In genomic region chr17:80071116-80071980, GRCh38 we compare ENCODE assay signal across 10 cellular contexts. TPM values are rescaled to one million over a fixed set of nuclear protein-coding genes. Genes with fewer than 3 reads are reported as not detected.
DNase-seq lines count a peak whose midpoint lies in the region; ATAC-seq and TF ChIP-seq lines count a peak whose summit lies in the region.
"Had no signal": no experiment of that assay in that cellular context is flagged by ENCODE, and none has a peak within 500 bp of the region (broad histone marks: within the 10 kb centered on the region; RNA-seq: fewer than 3 reads in every experiment).

No MANE protein-coding gene starts in this region.

- H3K27ac Mint-ChIP-seq in nephron progenitor cell (peak overlapping the region; percentile 20), T-cell (no peak overlapping the region)

- H3K9me2 ChIP-seq in PC-3 (replicated peaks; ENCODE audit: low read length) = no peaks in the 10 kb centered on the region

- H3K79me2 ChIP-seq in PC-3 (ENCODE audit: low read length) = no peaks in the 10 kb centered on the region
- H3K79me2 ChIP-seq in mesendoderm (ENCODE audit: control insufficient read depth, insufficient read depth, low read length) = no peaks in the 10 kb centered on the region

- H3K27me3 ChIP-seq in PC-3 (ENCODE audit: low read length) = no peaks in the 10 kb centered on the region
- no peaks in the 10 kb centered on the region for H3K27me3 ChIP-seq in mesendoderm (ENCODE audit: insufficient read depth, low read length, poor library complexity)

- H3K79me1 ChIP-seq in mesendoderm (ENCODE audit: low read length) = no peaks in the 10 kb centered on the region

- peak overlapping the region; percentile 78 for H2AFZ ChIP-seq in PC-3 (ENCODE audit: low read length)

- H2BK120ac ChIP-seq in mesendoderm (ENCODE audit: low read depth, low read length) = no peak overlapping the region

- H2AK5ac ChIP-seq in mesendoderm (ENCODE audit: low read length) = no peak overlapping the region

- H3K4me2 ChIP-seq in PC-3 (ENCODE audit: low read length) (peak overlapping the region; percentile 56), mesendoderm (ENCODE audit: low read length) (no peak overlapping the region)

- 0 out of 2 replicates have a peak overlapping the region, but pooled peaks have one; percentile 2 for H3K9ac ChIP-seq in PC-3 (ENCODE audit: low read length)
- H3K9ac ChIP-seq in mesendoderm (ENCODE audit: low read length) = no peak overlapping the region

- H3K23ac ChIP-seq in mesendoderm (ENCODE audit: low read length) = no peak overlapping the region

- H4K8ac ChIP-seq in mesendoderm (ENCODE audit: low read depth, low read length) = no peak overlapping the region

- H3K18ac ChIP-seq in mesendoderm (ENCODE audit: low read length) = no peak overlapping the region

- H3K36me3 Mint-ChIP-seq in nephron progenitor cell (ENCODE audit: low read depth) = peaks cover 16% of the 10 kb centered on the region
- no peaks in the 10 kb centered on the region for H3K36me3 Mint-ChIP-seq in T-cell

- H3K36me3 ChIP-seq in PC-3 (ENCODE audit: low read depth, low read length) (no peaks in the 10 kb centered on the region), mesendoderm (ENCODE audit: control insufficient read depth, insufficient read depth, low read length) (no peaks in the 10 kb centered on the region)

- H3K27ac ChIP-seq in PC-3 (ENCODE audit: low read length) = no peak overlapping the region
- no peak overlapping the region for H3K27ac ChIP-seq in mesendoderm (ENCODE audit: low read depth, low read length)

- peak; percentile 31 for DNase-seq in A172 (ENCODE audit: low spot score)
- DNase-seq in PC-3 = no peak
- peak; percentile 79 for DNase-seq in fibroblast of peridontal ligament (ENCODE audit: extremely low read depth)
- DNase-seq in nephron progenitor cell = no peak
- no peak for DNase-seq in T-cell
- DNase-seq in mesendoderm = no peak
- no peak for DNase-seq in kidney glomerular epithelial cell (lab: John Stamatoyannopoulos, UW)
- DNase-seq: activated T-cell treated with anti-CD3 and anti-CD28 coated beads, Interleukin-2, amount 50 U/mL, for 48 hours; NCI-H510A had no signal

- H3F3A ChIP-seq in PC-3 (ENCODE audit: low read length, unreplicated experiment) = no peaks in the 10 kb centered on the region

- H3K4me3 ChIP-seq in PC-3 (ENCODE audit: low read length) (no peak overlapping the region), mesendoderm (ENCODE audit: low read length) (no peak overlapping the region)

- H3K56ac ChIP-seq in mesendoderm (ENCODE audit: low read length) = no peak overlapping the region

- no peak overlapping the region for H2BK15ac ChIP-seq in mesendoderm (replicated peaks; ENCODE audit: low read depth)

- H3K4me1 Mint-ChIP-seq in nephron progenitor cell = peaks cover 24% of the 10 kb centered on the region
- peaks cover 0 to 8% (median 6%) of the 10 kb centered on the region in 3 donors for H3K4me1 Mint-ChIP-seq in T-cell

- no peaks in the 10 kb centered on the region for H4K20me1 ChIP-seq in PC-3 (ENCODE audit: low read length)

- H3K27me3 Mint-ChIP-seq in nephron progenitor cell (ENCODE audit: low read depth, poor library complexity) (peaks cover 3% of the 10 kb centered on the region), T-cell (peaks cover 0 to 3% of the 10 kb centered on the region in 2 donors)

- H3K9me3 Mint-ChIP-seq in nephron progenitor cell (no peaks in the 10 kb centered on the region), T-cell (no peaks in the 10 kb centered on the region)

- peak; percentile 34; the same call in 1 of the 2 replicates for ATAC-seq in PC-3
- no peak for ATAC-seq in T-cell (replicated peaks in 1 of 4)
- no peak for ATAC-seq in GM21576 (IDR thresholded peaks at IDR 0.05; ENCODE audit: unreplicated experiment)

- H3K4me3 Mint-ChIP-seq in nephron progenitor cell (no peak overlapping the region), T-cell (no peak overlapping the region)

- BruUV-seq in PC-3 (replicated peaks; lab: Mats Ljungman, UMichigan) = no TSS peak

- CTCF ChIA-PET in PC-3 (lab: Charles Lee) (no interaction called here), T-cell (lab: Charles Lee) (no interaction called here)

- intact Hi-C loops in PC-3 (cut with micrococcal nuclease) = no loop called here

- POLR2A ChIA-PET in PC-3 (lab: Charles Lee; ENCODE audit: unreplicated experiment) (no interaction called here), T-cell (lab: Charles Lee) (no interaction called here)

- H3K9me3 ChIP-seq in PC-3 (ENCODE audit: low read length) = no peaks in the 10 kb centered on the region

- no peak overlapping the region for H2BK5ac ChIP-seq in mesendoderm (ENCODE audit: low read length)

- no peak overlapping the region for H3K4ac ChIP-seq in mesendoderm (ENCODE audit: low read depth, low read length)

- H3K4me1 ChIP-seq in PC-3 (ENCODE audit: insufficient read depth, low read length) (peaks cover 13% of the 10 kb centered on the region; the same call in 1 of the 2 replicates), mesendoderm (ENCODE audit: control insufficient read depth, low read depth, low read length) (no peaks in the 10 kb centered on the region)

- H4K5ac ChIP-seq in mesendoderm (ENCODE audit: low read length) = no peak overlapping the region

- WGBS in mesendoderm (ENCODE audit: extremely low coverage, insufficient coverage, low lambda C conversion rate) = no CpG with 5 or more reads among the region's 22 CpGs

- no peak for TF ChIP-seq CTCF in PC-3 (conservative IDR thresholded peaks at IDR 0.05; ENCODE audit: low read depth, low read length)
- TF ChIP-seq CTCF in nephron progenitor cell (IDR thresholded peaks at IDR 0.05) = no peak

RNA-seq across cellular contexts. Expression of gene GAA, which starts 30.0 kb away (rescaled TPM):
- 81.7 and 84.8 TPM in 2 replicates for total RNA-seq in A172 (2014; rRNA removed; shearing (Covaris generic))
- 76.2 and 126 TPM in 2 replicates for total RNA-seq in PC-3 (2014; rRNA removed)
- 10 to 100 TPM; 32.0 to 47.2 (median 42.1) TPM for total RNA-seq in T-cell
- polyA plus RNA-seq in mesendoderm (2013, experiment 1 of 2) = 8.0 TPM
- 8.3 TPM for polyA plus RNA-seq in mesendoderm (2013, experiment 2 of 2)

RNA-seq across cellular contexts. Expression of gene CCDC40, which starts 34.9 kb away (rescaled TPM):
- 0.59 and 1.1 TPM in 2 replicates for total RNA-seq in A172 (2014; rRNA removed; shearing (Covaris generic))
- total RNA-seq in PC-3 (2014; rRNA removed) = 5.3 and 7.5 TPM in 2 replicates
- 1 to 10 TPM in 4 of 5 donors, under 1 TPM in 1; 0.70 to 3.1 (median 1.4) TPM for total RNA-seq in T-cell
- polyA plus RNA-seq in mesendoderm (2013, experiment 1 of 2) = 1.8 TPM
- polyA plus RNA-seq in mesendoderm (2013, experiment 2 of 2) = 1.7 TPM

RNA-seq across cellular contexts. Expression of gene TBC1D16, which starts 35.7 kb away (rescaled TPM):
- 29.8 and 31.7 TPM in 2 replicates for total RNA-seq in A172 (2014; rRNA removed; shearing (Covaris generic))
- total RNA-seq in PC-3 (2014; rRNA removed) (23.7 and 24.6 TPM in 2 replicates), T-cell (1 to 10 TPM; 1.9 to 6.1 (median 3.4) TPM)
- 29.6 TPM for polyA plus RNA-seq in mesendoderm (2013, experiment 1 of 2)
- 29.8 TPM for polyA plus RNA-seq in mesendoderm (2013, experiment 2 of 2)

Comparison
In these comparisons a context has a peak if more than half of its experiments do, and no peak if none do; other contexts are left out.
1. DNase-seq: peak in A172 (single experiment) and fibroblast of peridontal ligament (single experiment); none in PC-3 (single experiment), nephron progenitor cell (single experiment), T-cell (0 of 34), mesendoderm (single experiment) and kidney glomerular epithelial cell (single experiment).